ENCODE assay signal across 11 cellular contexts in genomic region chr21:46055863-46056281, GRCh38. TPM values are rescaled to one million over a fixed set of nuclear protein-coding genes. Genes with fewer than 3 reads are reported as not detected.
DNase-seq lines count a peak whose midpoint lies in the region; ATAC-seq and TF ChIP-seq lines count a peak whose summit lies in the region.
"Had no signal": no experiment of that assay in that cellular context is flagged by ENCODE, and none has a peak within 500 bp of the region (broad histone marks: within the 10 kb centered on the region; RNA-seq: fewer than 3 reads in every experiment).

No MANE protein-coding gene starts in this region.

- peak in 3 of 7 donors; percentile 39 to 57 (median 53) for DNase-seq in adrenal gland
- peak; percentile 42 for DNase-seq in fibroblast of villous mesenchyme (ENCODE audit: low read depth)
- no peak for DNase-seq in nephron progenitor cell
- DNase-seq in type B pancreatic cell (ENCODE audit: extremely low spot score, unreplicated experiment) = peak; percentile 64
- no peak for DNase-seq in NCI-H2196 (lab: John Stamatoyannopoulos, UW; ENCODE audit: unreplicated experiment)
- DNase-seq: cerebellar nuclear complex; NCI-H2081; stimulated activated naive B cell treated with anti-CD40 and anti-IgM and Interleukin-4, amounts not matched to agents 10 μg/mL and 1 μg/mL and 100 μg/mL, for 72 hours had no signal

- no peak for TF ChIP-seq POLR2A in adrenal gland (IDR thresholded peaks at IDR 0.05)

- H3K27me3 ChIP-seq in adrenal gland = no peaks in the 10 kb centered on the region

- peaks cover 8 to 17% of the 10 kb centered on the region in 2 donors for H3K4me1 ChIP-seq in adrenal gland (replicated peaks in 1 of 2)

- H3K9me3 Mint-ChIP-seq in nephron progenitor cell (peaks cover 34% of the 10 kb centered on the region), type B pancreatic cell (peaks cover 10% of the 10 kb centered on the region)

- no peaks in the 10 kb centered on the region for H3K9me3 ChIP-seq in adrenal gland (replicated peaks in 1 of 3)

- 23 to 60% (median 41%) methylated on average over 4 to 23 of the region's 23 CpGs for WGBS in adrenal gland, 4 donors

- H3K4me1 Mint-ChIP-seq in nephron progenitor cell = peaks cover 50% of the 10 kb centered on the region
- peaks cover 14% of the 10 kb centered on the region for H3K4me1 Mint-ChIP-seq in type B pancreatic cell (ENCODE audit: unreplicated experiment)

- H3K4me3 Mint-ChIP-seq in nephron progenitor cell (peak overlapping the region; percentile 42), type B pancreatic cell (no peak overlapping the region)
- H3K4me3 Mint-ChIP-seq: activated T-cell treated with anti-CD3 and anti-CD28 coated beads, Interleukin-2, amount 50 U/mL, for 72 hours; stimulated activated naive B cell treated with anti-CD40 and anti-IgM and Interleukin-4, amounts not matched to agents 10 μg/mL and 1 μg/mL and 100 μg/mL, for 72 hours had no signal

- H3K27ac Mint-ChIP-seq in nephron progenitor cell (peak overlapping the region; percentile 68), type B pancreatic cell (peak overlapping the region; percentile 48)
- H3K27ac Mint-ChIP-seq: activated T-cell treated with anti-CD3 and anti-CD28 coated beads, Interleukin-2, amount 50 U/mL, for 72 hours; stimulated activated naive B cell treated with anti-CD40 and anti-IgM and Interleukin-4, amounts not matched to agents 10 μg/mL and 1 μg/mL and 100 μg/mL, for 72 hours had no signal

- TF ChIP-seq CTCF in adrenal gland (IDR thresholded peaks at IDR 0.05) (no peak), fibroblast of villous mesenchyme (IDR thresholded peaks at IDR 0.05; ENCODE audit: insufficient read depth, low read depth, low read length) (no peak), nephron progenitor cell (IDR thresholded peaks at IDR 0.05) (no peak), type B pancreatic cell (conservative IDR thresholded peaks at IDR 0.05) (no peak)

- H3K36me3 ChIP-seq in adrenal gland (replicated peaks in 1 of 2) = no peaks in the 10 kb centered on the region

- intact Hi-C loops in adrenal gland (cut with DNase I) = no loop called here

- H3K27me3 Mint-ChIP-seq in nephron progenitor cell (ENCODE audit: low read depth, poor library complexity) = peaks cover 10% of the 10 kb centered on the region
- peaks cover 4% of the 10 kb centered on the region for H3K27me3 Mint-ChIP-seq in type B pancreatic cell

- H3K36me3 Mint-ChIP-seq in nephron progenitor cell (ENCODE audit: low read depth) (peaks cover 4% of the 10 kb centered on the region), type B pancreatic cell (no peaks in the 10 kb centered on the region)

- ATAC-seq in HG03045 (IDR thresholded peaks at IDR 0.05; ENCODE audit: unreplicated experiment) (no peak), GM18870 (IDR thresholded peaks at IDR 0.05; ENCODE audit: unreplicated experiment) (no peak)
- ATAC-seq: stimulated activated naive B cell treated with anti-CD40 and anti-IgM and Interleukin-4, amounts not matched to agents 10 μg/mL and 1 μg/mL and 100 μg/mL, for 72 hours had no signal

- H3K4me3 ChIP-seq in adrenal gland (no peak overlapping the region), fibroblast of villous mesenchyme (ENCODE audit: low read depth, low read length) (no peak overlapping the region)

- peak overlapping the region in 3 of 5 donors; percentile 52 to 83 (median 77) for H3K27ac ChIP-seq in adrenal gland

RNA-seq across cellular contexts. Expression of gene COL6A2, which starts 42.0 kb away (rescaled TPM):
- total RNA-seq in adrenal gland (100 to 1,000 TPM in 7 of 8 donors, 10 to 100 TPM in 1; 80.3 to 335 (median 181) TPM), fibroblast of villous mesenchyme (487 and 812 TPM in 2 replicates), type B pancreatic cell (ENCODE audit: low replicate concordance) (23.8 and 114 TPM in 2 replicates)
- 100 to 1,000 TPM in 2 of 3 donors, 10 to 100 TPM in 1; 19.0 to 543 (median 246) TPM for polyA plus RNA-seq in adrenal gland

Comparison
In these comparisons a context has a peak if more than half of its experiments do, and no peak if none do; other contexts are left out.
1. DNase-seq: peak in fibroblast of villous mesenchyme (single experiment) and type B pancreatic cell (single experiment); none in nephron progenitor cell (single experiment) and NCI-H2196 (single experiment).